13 cellular contexts compared by ENCODE assay signal in the genomic region with DNA sequence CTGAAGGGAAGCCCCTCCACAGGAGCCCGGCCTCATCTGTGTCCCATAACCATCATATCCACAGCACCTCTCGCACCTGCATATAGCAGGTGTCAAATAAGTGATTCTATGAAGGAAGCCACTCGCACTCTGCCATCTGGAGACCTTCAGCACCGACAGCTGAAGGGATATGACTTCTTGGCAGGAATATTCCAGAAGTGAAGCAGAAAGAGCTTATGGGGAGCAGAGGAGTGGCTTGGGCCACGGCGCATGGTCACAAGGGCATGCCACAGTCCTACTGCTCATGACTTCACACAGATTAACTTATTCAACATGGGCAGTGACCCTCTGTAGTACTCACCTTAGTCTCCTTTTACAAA.
DNase-seq lines count a peak whose midpoint lies in the region; ATAC-seq and TF ChIP-seq lines count a peak whose summit lies in the region.
"Had no signal": no experiment of that assay in that cellular context is flagged by ENCODE, and none has a peak within 500 bp of the region (broad histone marks: within the 10 kb centered on the region; RNA-seq: fewer than 3 reads in every experiment).

No MANE protein-coding gene starts in this region.

- H3K9me3 Mint-ChIP-seq in mesothelial cell of epicardium, result peaks cover 3% of the 10 kb centered on the region
- H3K9me3 Mint-ChIP-seq: CD4-positive, alpha-beta memory T cell; HFFc6 had no signal

- H4K91ac ChIP-seq in neuronal stem cell (ENCODE audit: low read depth, low read length, poor library complexity), result no peak overlapping the region

- no peak overlapping the region for H3K4me3 Mint-ChIP-seq in mesothelial cell of epicardium
- H3K4me3 Mint-ChIP-seq: CD4-positive, alpha-beta memory T cell; HFFc6 had no signal

- H3K27me3 Mint-ChIP-seq in mesothelial cell of epicardium (ENCODE audit: low read depth), result peaks cover 34% of the 10 kb centered on the region

- no peak overlapping the region for H3K9ac ChIP-seq in neuronal stem cell (ENCODE audit: low read depth, low read length, poor library complexity)

- H3K4me3 ChIP-seq in neuronal stem cell (ENCODE audit: low read length in 2 of 2), result no peak overlapping the region
- peak overlapping the region in 3 of 4 donors; percentile 10 to 41 (median 25) for H3K4me3 ChIP-seq in gastrocnemius medialis
- H3K4me3 ChIP-seq in tibial artery, result no peak overlapping the region
- H3K4me3 ChIP-seq: HAP-1 had no signal

- no peak overlapping the region for H2AK5ac ChIP-seq in neuronal stem cell (ENCODE audit: low read depth, low read length)

- H2BK15ac ChIP-seq in neuronal stem cell (ENCODE audit: low read length), result no peak overlapping the region

- no peak overlapping the region for H3K4me2 ChIP-seq in neuronal stem cell (ENCODE audit: insufficient read depth, low read length, poor library complexity, severe bottlenecking)

- H2BK5ac ChIP-seq in neuronal stem cell (ENCODE audit: low read length), result no peak overlapping the region

- peak overlapping the region; percentile 20 for H3K23ac ChIP-seq in neuronal stem cell (ENCODE audit: low read depth, low read length, poor library complexity)

- WGBS in neuronal stem cell (ENCODE audit: extremely low coverage in 2 of 2, insufficient read length in 2 of 2, insufficient replicate concordance in 1 of 2), 2 donors, result no CpG with 5 or more reads among the region's 6 CpGs

- H3K27me3 ChIP-seq in neuronal stem cell (ENCODE audit: control insufficient read depth in 3 of 3, insufficient read depth in 3 of 3, low read depth in 1 of 3, low read length in 3 of 3) (peaks cover 0 to 7% (median 0%) of the 10 kb centered on the region in 3 experiments), gastrocnemius medialis (no peaks in the 10 kb centered on the region), tibial artery (no peaks in the 10 kb centered on the region)

- no peaks in the 10 kb centered on the region for H3K79me1 ChIP-seq in neuronal stem cell (ENCODE audit: low read depth, low read length)

- no peaks in the 10 kb centered on the region for H3K4me1 Mint-ChIP-seq in mesothelial cell of epicardium

- H3K9me3 ChIP-seq in neuronal stem cell (replicated peaks in 1 of 2; ENCODE audit: control insufficient read depth in 2 of 2, insufficient read depth in 1 of 2, low read depth in 1 of 2, low read length in 2 of 2), result peaks cover 0 to 3% of the 10 kb centered on the region in 2 donors
- H3K9me3 ChIP-seq in gastrocnemius medialis, result no peaks in the 10 kb centered on the region
- no peaks in the 10 kb centered on the region for H3K9me3 ChIP-seq in tibial artery
- H3K9me3 ChIP-seq: Caco-2, HAP-1 had no signal

- no peak overlapping the region for H3K14ac ChIP-seq in neuronal stem cell (ENCODE audit: low read length)

- TF ChIP-seq POLR2A in gastrocnemius medialis (IDR thresholded peaks at IDR 0.05), result no peak

- peak; percentile 3 to 9 for ATAC-seq in gastrocnemius medialis
- ATAC-seq in HG02588 (IDR thresholded peaks at IDR 0.05; ENCODE audit: unreplicated experiment), result no peak

- H4K8ac ChIP-seq in neuronal stem cell (ENCODE audit: low read depth, low read length), result no peak overlapping the region

- TF ChIP-seq CTCF in gastrocnemius medialis (IDR thresholded peaks at IDR 0.05 in 4 of 5, conservative IDR thresholded peaks at IDR 0.05 in 1 of 5), result no peak
- TF ChIP-seq CTCF in tibial artery (IDR thresholded peaks at IDR 0.05), result no peak
- no peak for TF ChIP-seq CTCF in mesothelial cell of epicardium (IDR thresholded peaks at IDR 0.05; ENCODE audit: unreplicated experiment)

- H3K27ac Mint-ChIP-seq in mesothelial cell of epicardium, result no peak overlapping the region
- H3K27ac Mint-ChIP-seq: HFFc6 had no signal

- H3K4ac ChIP-seq in neuronal stem cell (ENCODE audit: low read length), result no peak overlapping the region

- no peaks in the 10 kb centered on the region for H3K4me1 ChIP-seq in neuronal stem cell (ENCODE audit: control insufficient read depth in 2 of 2, insufficient read depth in 1 of 2, low read depth in 1 of 2, low read length in 2 of 2)
- peaks cover 11 to 16% of the 10 kb centered on the region in 2 donors for H3K4me1 ChIP-seq in gastrocnemius medialis
- peaks cover 0 to 37% (median 21%) of the 10 kb centered on the region in 4 donors for H3K4me1 ChIP-seq in tibial artery
- H3K4me1 ChIP-seq: Caco-2, HAP-1 had no signal

- H3K27ac ChIP-seq in neuronal stem cell (replicated peaks; ENCODE audit: low read length) (no peak overlapping the region), gastrocnemius medialis (peak overlapping the region; percentile 82 to 88 (median 84)), tibial artery (peak overlapping the region; percentile 44 to 49)

- intact Hi-C loops in gastrocnemius medialis (cut with DNase I; ENCODE audit: low total_unique reads) (loop anchor here (1.0 to 2.0 kb wide), 3 partner anchors 22 to 129 kb away; no protein-coding TSS in a partner anchor), tibial artery (cut with DNase I; ENCODE audit: low total_unique reads) (no loop called here)

- H3K18ac ChIP-seq in neuronal stem cell (ENCODE audit: low read length), result no peak overlapping the region

- no peaks in the 10 kb centered on the region for H3K36me3 ChIP-seq in neuronal stem cell (replicated peaks in 1 of 2; ENCODE audit: control insufficient read depth in 2 of 2, insufficient read depth in 2 of 2, low read length in 2 of 2)
- H3K36me3 ChIP-seq in gastrocnemius medialis, result no peaks in the 10 kb centered on the region
- no peaks in the 10 kb centered on the region for H3K36me3 ChIP-seq in tibial artery
- H3K36me3 ChIP-seq: HAP-1 had no signal

- H2AFZ ChIP-seq in neuronal stem cell (ENCODE audit: low read length), result no peak overlapping the region

- no peaks in the 10 kb centered on the region for H3K36me3 Mint-ChIP-seq in mesothelial cell of epicardium
- H3K36me3 Mint-ChIP-seq: CD4-positive, alpha-beta memory T cell had no signal

- in situ Hi-C loops in gastrocnemius medialis (cut with MboI; ENCODE audit: low sequenced_read_pairs in 4 of 4), result loop anchor here in 1 of 4 donors (10.0 kb wide), 1 partner anchor 97 kb away; no protein-coding TSS in a partner anchor

- DNase-seq in neuronal stem cell (ENCODE audit: low spot score) (no peak), gastrocnemius medialis (no peak), tibial artery (no peak), mesothelial cell of epicardium (ENCODE audit: low spot score in 2 of 2, unreplicated experiment in 2 of 2) (no peak), NCI-H1048 (lab: John Stamatoyannopoulos, UW) (no peak)
- DNase-seq: Caco-2; CD4-positive, alpha-beta memory T cell; DMS153; DND-41; GOT3; HFFc6 had no signal

- H2BK120ac ChIP-seq in neuronal stem cell (ENCODE audit: low read depth, low read length), result no peak overlapping the region

- H2BK12ac ChIP-seq in neuronal stem cell (ENCODE audit: low read length), result no peak overlapping the region

Comparison
In these comparisons a context has a peak if more than half of its experiments do, and no peak if none do; other contexts are left out.
1. H3K4me3 ChIP-seq: peak in gastrocnemius medialis (3 of 4); none in neuronal stem cell (0 of 2) and tibial artery (0 of 2).